ENCODE assay signal across 9 cellular contexts in the genomic region with DNA sequence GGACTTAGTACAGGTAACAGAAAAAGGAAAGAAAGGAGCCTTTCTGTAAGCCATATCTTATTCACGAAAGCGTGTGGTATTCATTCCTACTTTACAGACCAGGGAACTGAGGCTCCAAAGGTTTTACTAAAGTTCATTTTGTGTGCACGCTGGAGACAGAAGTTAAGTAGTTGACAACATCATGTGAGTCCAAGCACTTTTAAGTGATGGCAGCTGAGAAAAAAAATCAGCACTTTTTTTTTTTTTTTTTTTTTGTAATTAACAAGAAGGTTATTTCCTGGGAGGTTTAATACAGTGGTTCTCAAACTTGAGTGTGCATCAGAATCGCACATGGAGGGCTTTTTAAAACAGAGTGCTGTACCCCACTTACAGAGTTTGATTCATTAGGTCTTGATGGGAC. TPM values are rescaled to one million over a fixed set of nuclear protein-coding genes. Genes with fewer than 3 reads are reported as not detected.
DNase-seq lines count a peak whose midpoint lies in the region; ATAC-seq and TF ChIP-seq lines count a peak whose summit lies in the region.
"Had no signal": no experiment of that assay in that cellular context is flagged by ENCODE, and none has a peak within 500 bp of the region (broad histone marks: within the 10 kb centered on the region; RNA-seq: fewer than 3 reads in every experiment).

No MANE protein-coding gene starts in this region.

- H3K9me3 ChIP-seq in DOHH2 (ENCODE audit: control insufficient read depth, insufficient read depth, low read length) (no peaks in the 10 kb centered on the region; the same call in 1 of the 2 replicates), MM.1S (replicated peaks; ENCODE audit: insufficient read depth, low read length) (no peaks in the 10 kb centered on the region), duodenal mucosa (ENCODE audit: control insufficient read depth in 1 of 2, low read length in 2 of 2) (no peaks in the 10 kb centered on the region), osteoblast (ENCODE audit: low read depth, low read length) (no peaks in the 10 kb centered on the region), body of pancreas (no peaks in the 10 kb centered on the region)

- H3K79me2 ChIP-seq in DOHH2 (ENCODE audit: control insufficient read depth, low read length), result peaks cover 89% of the 10 kb centered on the region
- H3K79me2 ChIP-seq in MM.1S (ENCODE audit: low read length), result peaks cover 74% of the 10 kb centered on the region
- peaks cover 67% of the 10 kb centered on the region for H3K79me2 ChIP-seq in osteoblast (ENCODE audit: insufficient read depth, low read length)

- H3K4me3 ChIP-seq in DOHH2 (ENCODE audit: low read length) (peak overlapping the region; percentile 91), MM.1S (ENCODE audit: low read length) (peak overlapping the region; percentile 91), duodenal mucosa (ENCODE audit: low read depth in 1 of 2, low read length in 2 of 2) (peak overlapping the region; percentile 90 to 100), osteoblast (ENCODE audit: insufficient read depth, low read length) (peak overlapping the region; percentile 97), body of pancreas (no peak overlapping the region)

- 23 to 25% methylated on average over 4 of the region's 4 CpGs for WGBS in body of pancreas, 2 donors

- H3K4me1 ChIP-seq in DOHH2 (ENCODE audit: control insufficient read depth, low read length) (peaks cover 39% of the 10 kb centered on the region), MM.1S (ENCODE audit: low read length) (0 out of 2 replicates have a peak, but pooled peaks cover 9% of the 10 kb centered on the region), duodenal mucosa (ENCODE audit: control insufficient read depth in 1 of 2, insufficient read depth in 2 of 2, low read length in 2 of 2) (peaks cover 10 to 33% of the 10 kb centered on the region in 2 donors), osteoblast (ENCODE audit: insufficient read depth, low read length) (peaks cover 19% of the 10 kb centered on the region), body of pancreas (peaks cover 74% of the 10 kb centered on the region)

- H3K27me3 ChIP-seq in DOHH2 (ENCODE audit: control insufficient read depth, low read length) (no peaks in the 10 kb centered on the region), MM.1S (replicated peaks; ENCODE audit: insufficient read depth, low read length) (no peaks in the 10 kb centered on the region), duodenal mucosa (ENCODE audit: control insufficient read depth in 1 of 2, insufficient read depth in 2 of 2, low read length in 2 of 2) (no peaks in the 10 kb centered on the region), osteoblast (ENCODE audit: insufficient read depth, low read length) (no peaks in the 10 kb centered on the region), body of pancreas (no peaks in the 10 kb centered on the region)

- H3K4me2 ChIP-seq in DOHH2 (ENCODE audit: low read length) (peak overlapping the region; percentile 92), MM.1S (ENCODE audit: low read depth, low read length) (peak overlapping the region; percentile 53), osteoblast (ENCODE audit: insufficient read depth, low read length) (peak overlapping the region; percentile 95)

- H4K20me1 ChIP-seq in DOHH2 (ENCODE audit: control insufficient read depth, insufficient read depth, low read depth, low read length) (peaks cover 8% of the 10 kb centered on the region; the same call in 1 of the 2 replicates), MM.1S (ENCODE audit: insufficient read depth, low read length) (peaks cover 4% of the 10 kb centered on the region; the same call in 1 of the 2 replicates), osteoblast (ENCODE audit: insufficient read depth, low read length) (peaks cover 20% of the 10 kb centered on the region)

- no peaks in the 10 kb centered on the region; the same call in 1 of the 2 replicates for H3F3A ChIP-seq in DOHH2 (ENCODE audit: control insufficient read depth, insufficient read depth)
- peaks cover 5% of the 10 kb centered on the region; the same call in 1 of the 2 replicates for H3F3A ChIP-seq in MM.1S (ENCODE audit: insufficient read depth, low read length)

- H3K9ac ChIP-seq in MM.1S (ENCODE audit: low read length) (no peak overlapping the region), duodenal mucosa (ENCODE audit: low read depth in 1 of 2, low read length in 2 of 2) (no peak overlapping the region)

- H2AFZ ChIP-seq in MM.1S (ENCODE audit: low read length) (no peak overlapping the region), osteoblast (ENCODE audit: low read length) (no peak overlapping the region)

- TF ChIP-seq POLR2A in body of pancreas (IDR thresholded peaks at IDR 0.05), result no peak

- H3K27ac ChIP-seq in DOHH2 (ENCODE audit: low read depth, low read length) (no peak overlapping the region), MM.1S (ENCODE audit: low read length) (no peak overlapping the region), duodenal mucosa (ENCODE audit: low read depth, low read length) (no peak overlapping the region), osteoblast (ENCODE audit: low read depth, low read length) (no peak overlapping the region), body of pancreas (peak overlapping the region in 2 of 4 donors; percentile 49 to 99)

- TF ChIP-seq CTCF in DOHH2 (IDR thresholded peaks at IDR 0.05; ENCODE audit: low read depth, low read length, poor library complexity, severe bottlenecking) (no peak), MM.1S (IDR thresholded peaks at IDR 0.05; ENCODE audit: low read length) (no peak), osteoblast (IDR thresholded peaks at IDR 0.05; ENCODE audit: extremely low read depth, low read depth, low read length) (no peak), body of pancreas (IDR thresholded peaks at IDR 0.05) (no peak)

- H3K36me3 ChIP-seq in DOHH2 (ENCODE audit: control insufficient read depth, low read length) (peaks cover 32% of the 10 kb centered on the region), MM.1S (replicated peaks; ENCODE audit: insufficient read depth, low read length) (peaks cover 15% of the 10 kb centered on the region; the same call in 1 of the 2 replicates), duodenal mucosa (ENCODE audit: control insufficient read depth in 1 of 2, insufficient read depth in 2 of 2, low read length in 2 of 2) (no peaks in the 10 kb centered on the region), osteoblast (ENCODE audit: insufficient read depth, low read length) (no peaks in the 10 kb centered on the region), body of pancreas (replicated peaks in 1 of 2; ENCODE audit: insufficient read depth in 1 of 2, low read depth in 2 of 2) (no peaks in the 10 kb centered on the region)

- no peak for ATAC-seq in body of pancreas

- DNase-seq in MM.1S, result no peak
- DNase-seq in osteoblast (ENCODE audit: insufficient read length, low spot score, missing footprints), result no peak
- no peak for DNase-seq in body of pancreas
- DNase-seq in NCI-H1092 (lab: John Stamatoyannopoulos, UW), result no peak
- no peak for DNase-seq in NCI-H146 treated with DMSO at 0.1 percent for 48 hours (lab: John Stamatoyannopoulos, UW; ENCODE audit: unreplicated experiment)
- DNase-seq in superior temporal gyrus (ENCODE audit: extremely low spot score), result no peak
- DNase-seq: KG1 had no signal

- H3K9me2 ChIP-seq in DOHH2 (replicated peaks; ENCODE audit: control insufficient read depth, low read length) (no peaks in the 10 kb centered on the region), MM.1S (replicated peaks; ENCODE audit: insufficient read depth, low read length) (no peaks in the 10 kb centered on the region)

- intact Hi-C loops in body of pancreas (cut with DNase I), result no loop called here

RNA-seq across cellular contexts. Expression of a gene that starts 2.0 kb away (rescaled TPM):
- total RNA-seq in osteoblast (58.6 and 66.6 TPM in 2 replicates), body of pancreas (10 to 100 TPM; 40.2 to 52.1 TPM)

RNA-seq across cellular contexts. Expression of a gene that starts 34.5 kb away (rescaled TPM):
- total RNA-seq in osteoblast, result 33.9 and 34.0 TPM in 2 replicates
- total RNA-seq in body of pancreas, result 10 to 100 TPM; 17.5 to 42.0 TPM

Comparison
In these comparisons a context has a peak if more than half of its experiments do, and no peak if none do; other contexts are left out.
1. H3K4me3 ChIP-seq: peak in DOHH2 (single experiment), MM.1S (single experiment), duodenal mucosa (2 of 2) and osteoblast (single experiment); none in body of pancreas (0 of 2).
2. Peak in every context shown above with its lines, with median percentiles within 50 percentile points of each other: H3K4me2 ChIP-seq.